ENCODE assay signal across 11 cellular contexts in genomic region chr6:63441266-63441956, GRCh38.
DNase-seq lines count a peak whose midpoint lies in the region; ATAC-seq and TF ChIP-seq lines count a peak whose summit lies in the region.
"Had no signal": no experiment of that assay in that cellular context is flagged by ENCODE, and none has a peak within 500 bp of the region (broad histone marks: within the 10 kb centered on the region; RNA-seq: fewer than 3 reads in every experiment).

No MANE protein-coding gene starts in this region.

- no peak for ATAC-seq in GM18861 (IDR thresholded peaks at IDR 0.05; ENCODE audit: unreplicated experiment)

- peaks cover 2% of the 10 kb centered on the region for H3K27me3 ChIP-seq in neutrophil

- no peaks in the 10 kb centered on the region for H3K9me3 ChIP-seq in neutrophil
- H3K9me3 ChIP-seq: HAP-1 had no signal

- intact Hi-C loops in activated CD4-positive, alpha-beta memory T cell treated with anti-CD3 and anti-CD28 coated beads for 36 hours (cut with micrococcal nuclease), result no loop called here

- peak; percentile 19 for DNase-seq in NCI-H82 (lab: John Stamatoyannopoulos, UW)
- no peak for DNase-seq in NCI-H82 treated with DMSO at 0.1 percent for 48 hours (lab: John Stamatoyannopoulos, UW; ENCODE audit: unreplicated experiment)
- DNase-seq in NCI-H1436 treated with DMSO at 0.1 percent for 48 hours (lab: John Stamatoyannopoulos, UW), result peak; percentile 20
- no peak for DNase-seq in activated CD4-positive, alpha-beta memory T cell treated with anti-CD3 and anti-CD28 coated beads for 36 hours
- DNase-seq in retina, result no peak
- no peak for DNase-seq in ACHN
- DNase-seq: stimulated activated naive CD4-positive, alpha-beta T cell treated with Interleukin-2 at 50 U/mL for 16 hours; T-helper 1 cell had no signal

- CTCF ChIA-PET in activated CD4-positive, alpha-beta memory T cell treated with anti-CD3 and anti-CD28 coated beads for 36 hours (lab: Charles Lee), result no interaction called here

- peak overlapping the region; percentile 57 for H3K27ac ChIP-seq in neutrophil

- H3K36me3 Mint-ChIP-seq in activated CD4-positive, alpha-beta memory T cell treated with anti-CD3 and anti-CD28 coated beads for 36 hours, result no peaks in the 10 kb centered on the region

- no peaks in the 10 kb centered on the region for H3K4me1 ChIP-seq in neutrophil (ENCODE audit: control insufficient read depth in 1 of 2, insufficient read depth in 1 of 2, low read depth in 1 of 2, low read length in 1 of 2)
- H3K4me1 ChIP-seq: HAP-1 had no signal

- H3K27ac Mint-ChIP-seq in activated CD4-positive, alpha-beta memory T cell treated with anti-CD3 and anti-CD28 coated beads for 36 hours, result peak overlapping the region; percentile 49

- H3K27me3 Mint-ChIP-seq in activated CD4-positive, alpha-beta memory T cell treated with anti-CD3 and anti-CD28 coated beads for 36 hours, result no peaks in the 10 kb centered on the region

- H3K4me3 ChIP-seq in neutrophil (ENCODE audit: low read depth in 1 of 2, low read length in 1 of 2), result peak overlapping the region; percentile 21 to 45
- H3K4me3 ChIP-seq: HAP-1 had no signal

- peak overlapping the region; percentile 52 for H3K4me3 Mint-ChIP-seq in activated CD4-positive, alpha-beta memory T cell treated with anti-CD3 and anti-CD28 coated beads for 36 hours

- no peaks in the 10 kb centered on the region for H3K4me1 Mint-ChIP-seq in activated CD4-positive, alpha-beta memory T cell treated with anti-CD3 and anti-CD28 coated beads for 36 hours (ENCODE audit: low read depth)

- H3K9me3 Mint-ChIP-seq in activated CD4-positive, alpha-beta memory T cell treated with anti-CD3 and anti-CD28 coated beads for 36 hours, result no peaks in the 10 kb centered on the region

- H3K36me3 ChIP-seq in neutrophil, result no peaks in the 10 kb centered on the region
- H3K36me3 ChIP-seq: HAP-1 had no signal

- POLR2A ChIA-PET in activated CD4-positive, alpha-beta memory T cell treated with anti-CD3 and anti-CD28 coated beads for 36 hours (lab: Charles Lee), result no interaction called here

- no peak for TF ChIP-seq CTCF in neutrophil (IDR thresholded peaks at IDR 0.05)

- in situ Hi-C loops in ACHN (cut with HindIII; ENCODE audit: low pct_ligation_motif_present, low pct_unique_long_range_greater_than_20kb, low sequenced_read_pairs), result no loop called here

Comparison
In these comparisons a context has a peak if more than half of its experiments do, and no peak if none do; other contexts are left out.
1. DNase-seq: peak in NCI-H82 (single experiment) and NCI-H1436 treated with DMSO at 0.1 percent for 48 hours (single experiment); none in NCI-H82 treated with DMSO at 0.1 percent for 48 hours (single experiment), activated CD4-positive, alpha-beta memory T cell treated with anti-CD3 and anti-CD28 coated beads for 36 hours (single experiment), retina (single experiment) and ACHN (single experiment).